In the genomic region with DNA sequence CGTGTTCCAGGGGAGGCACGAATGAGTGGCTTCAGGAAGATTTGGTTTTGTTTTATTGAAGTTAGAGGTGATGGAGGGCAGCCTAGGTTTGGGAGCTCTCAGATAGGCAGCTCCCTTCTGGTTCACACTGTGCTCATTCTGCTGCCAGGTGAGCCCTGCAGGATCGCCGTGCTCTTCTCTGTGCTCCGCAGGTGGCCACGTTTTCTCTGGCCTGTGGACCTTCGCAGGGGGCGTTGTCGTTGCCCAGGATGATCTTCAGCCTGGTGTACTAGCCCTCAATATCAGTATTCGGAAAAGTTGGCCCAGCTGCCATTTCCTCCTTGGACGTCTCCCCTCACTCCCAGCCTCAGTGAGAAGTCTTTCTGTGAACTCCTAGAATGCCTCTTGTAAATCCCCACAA, we compare ENCODE assay signal across 7 cellular contexts.
"Had no signal": no experiment of that assay in that cellular context is flagged by ENCODE, and none has a peak within 500 bp of the region (broad histone marks: within the 10 kb centered on the region; RNA-seq: fewer than 3 reads in every experiment).

No MANE protein-coding gene starts in this region.

- H3K9me3 Mint-ChIP-seq: HFFc6, IgD-negative memory B cell had no signal

- ATAC-seq: HCT116, HepG2 had no signal

- H3K27ac Mint-ChIP-seq: HFFc6, IgD-negative memory B cell had no signal

- H3K4me3 Mint-ChIP-seq: HFFc6, IgD-negative memory B cell had no signal

- DNase-seq: GOT3, H7, HFFc6, KBM-7 had no signal

- H3K27me3 Mint-ChIP-seq: IgD-negative memory B cell had no signal

- H3K4me1 Mint-ChIP-seq: IgD-negative memory B cell had no signal
